Comparison of ENCODE assay signal across 15 cellular contexts in the genomic region with DNA sequence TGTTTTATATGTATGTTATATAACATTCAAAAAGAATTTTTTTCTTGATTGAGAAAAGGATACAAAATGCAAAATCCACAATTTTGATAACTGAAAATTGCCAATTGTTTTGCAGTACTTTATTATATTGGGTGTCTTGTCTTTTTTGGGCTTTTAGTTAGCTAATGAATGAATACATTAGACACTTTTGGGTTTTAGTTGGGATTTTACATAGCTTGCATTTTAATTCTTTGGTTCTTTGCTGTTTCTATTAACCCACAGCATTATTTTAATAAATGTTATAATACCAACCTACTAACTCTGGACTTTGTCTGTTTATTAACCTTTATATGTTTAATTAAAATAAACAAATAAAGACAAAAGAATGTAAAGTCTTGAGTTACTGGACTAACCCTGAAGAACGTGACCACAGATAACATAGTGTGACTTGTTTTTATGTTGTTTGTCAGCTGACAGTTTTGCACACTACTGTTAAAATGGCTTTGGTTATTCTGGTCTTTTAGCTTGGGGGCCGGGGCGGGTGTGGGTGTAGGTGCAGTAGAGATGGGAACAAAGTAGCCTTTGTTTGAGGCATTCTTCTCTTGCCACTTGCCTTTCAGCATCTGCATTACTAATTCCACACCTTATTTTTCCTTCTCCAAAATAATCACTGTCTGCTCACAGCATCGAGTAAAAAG.
"Had no signal": no experiment of that assay in that cellular context is flagged by ENCODE, and none has a peak within 500 bp of the region (broad histone marks: within the 10 kb centered on the region; RNA-seq: fewer than 3 reads in every experiment).

No MANE protein-coding gene starts in this region.

- H3K4me3 Mint-ChIP-seq: activated B cell treated with CpG ODN at 0.5 μM for 24 hours; activated CD4-positive, alpha-beta T cell treated with anti-CD3 and anti-CD28 coated beads, Interleukin-2, amount 10 ng/mL, durations not matched to agents 7 days and 5 days; activated naive CD8-positive, alpha-beta T cell; T-helper 1 cell treated with Interleukin-12 subunit alpha and Interleukin-12 subunit beta and Interleukin-4 antibody, amounts not matched to agents 30 μg/mL and 1 μg/mL, for 36 hours had no signal

- H3K27me3 Mint-ChIP-seq: activated B cell treated with CpG ODN at 0.5 μM for 24 hours; activated CD4-positive, alpha-beta T cell treated with anti-CD3 and anti-CD28 coated beads, Interleukin-2, amount 10 ng/mL, durations not matched to agents 7 days and 5 days; activated naive CD8-positive, alpha-beta T cell; brain had no signal

- H3K9me3 Mint-ChIP-seq: activated B cell treated with CpG ODN at 0.5 μM for 24 hours; activated CD4-positive, alpha-beta T cell treated with anti-CD3 and anti-CD28 coated beads, Interleukin-2, amount 10 ng/mL, durations not matched to agents 7 days and 5 days; T-helper 1 cell treated with Interleukin-12 subunit alpha and Interleukin-12 subunit beta and Interleukin-4 antibody, amounts not matched to agents 30 μg/mL and 1 μg/mL, for 36 hours had no signal

- H3K4me3 ChIP-seq: esophagus squamous epithelium, stomach, thoracic aorta had no signal

- H3K4me1 ChIP-seq: esophagus squamous epithelium, stomach had no signal

- H3K4me1 Mint-ChIP-seq: activated B cell treated with CpG ODN at 0.5 μM for 24 hours; activated CD4-positive, alpha-beta T cell treated with anti-CD3 and anti-CD28 coated beads, Interleukin-2, amount 10 ng/mL, durations not matched to agents 7 days and 5 days had no signal

- H3K27ac Mint-ChIP-seq: activated B cell treated with CpG ODN at 0.5 μM for 24 hours; activated CD4-positive, alpha-beta T cell treated with anti-CD3 and anti-CD28 coated beads, Interleukin-2, amount 10 ng/mL, durations not matched to agents 7 days and 5 days; activated naive CD8-positive, alpha-beta T cell; T-helper 1 cell treated with Interleukin-12 subunit alpha and Interleukin-12 subunit beta and Interleukin-4 antibody, amounts not matched to agents 30 μg/mL and 1 μg/mL, for 36 hours had no signal

- H3K27ac ChIP-seq: esophagus squamous epithelium, stomach, thoracic aorta had no signal

- H3K27me3 ChIP-seq: esophagus squamous epithelium, stomach had no signal

- DNase-seq: activated B cell treated with CpG ODN at 0.5 μM for 24 hours; activated CD4-positive, alpha-beta T cell treated with anti-CD3 and anti-CD28 coated beads, Interleukin-2, amount 10 ng/mL, durations not matched to agents 7 days and 5 days; activated T-cell treated with anti-CD3 and anti-CD28 coated beads, Interleukin-2, amount 50 U/mL, for 1 hour; amygdala; cerebellar nuclear complex; dermis blood vessel endothelial cell; esophagus squamous epithelium; foreskin fibroblast; kidney glomerular epithelial cell; stimulated activated CD4-positive, alpha-beta T cell treated with anti-CD3 and anti-CD28 coated beads, Interleukin-4, amount 100 ng/mL, for 4 hours; stomach had no signal

- H3K9me3 ChIP-seq: esophagus squamous epithelium, stomach, thoracic aorta had no signal
